Comparison of ENCODE assay signal across 12 cellular contexts in genomic region chr12:127231366-127231765, GRCh38.
DNase-seq lines count a peak whose midpoint lies in the region; ATAC-seq and TF ChIP-seq lines count a peak whose summit lies in the region.
"Had no signal": no experiment of that assay in that cellular context is flagged by ENCODE, and none has a peak within 500 bp of the region (broad histone marks: within the 10 kb centered on the region; RNA-seq: fewer than 3 reads in every experiment).

No MANE protein-coding gene starts in this region.

- H3K36me3 ChIP-seq in smooth muscle cell (ENCODE audit: low read depth) (no peaks in the 10 kb centered on the region), trophoblast cell (ENCODE audit: control insufficient read depth in 1 of 2, insufficient read depth in 2 of 2, low read length in 2 of 2) (no peaks in the 10 kb centered on the region)

- peak; percentile 5 for DNase-seq in HFFc6
- peak; percentile 10 for DNase-seq in fibroblast of peridontal ligament (ENCODE audit: extremely low read depth)
- DNase-seq in smooth muscle cell (lab: John Stamatoyannopoulos, UW; ENCODE audit: unreplicated experiment) = no peak
- DNase-seq in stimulated activated naive CD8-positive, alpha-beta T cell treated with anti-CD3 and anti-CD28 coated beads, Interleukin-15, Interleukin-2, amounts not matched to agents 100 U/mL and 50 U/mL, for 24 hours = no peak
- DNase-seq in trophoblast cell = no peak
- DNase-seq in NCI-H69 (lab: John Stamatoyannopoulos, UW) = no peak
- DNase-seq: CD8-positive, alpha-beta T cell; NCI-H146; NCI-H345; NCI-H748 treated with DMSO at 0.1 percent for 48 hours had no signal

- no peak overlapping the region for H3K14ac ChIP-seq in trophoblast cell (ENCODE audit: low read length)

- H3K9me3 Mint-ChIP-seq in HFFc6 = no peaks in the 10 kb centered on the region
- no peaks in the 10 kb centered on the region for H3K9me3 Mint-ChIP-seq in activated T-helper 17 cell treated with anti-CD3 and anti-CD28 coated beads, Interleukin-2, amount 50 U/mL, for 72 hours
- H3K9me3 Mint-ChIP-seq: CD8-positive, alpha-beta T cell had no signal

- ATAC-seq in activated T-helper 17 cell treated with anti-CD3 and anti-CD28 coated beads, Interleukin-2, amount 50 U/mL, for 72 hours (replicated peaks) = no peak
- ATAC-seq in stimulated activated naive CD8-positive, alpha-beta T cell treated with anti-CD3 and anti-CD28 coated beads, Interleukin-15, Interleukin-2, amounts not matched to agents 100 U/mL and 50 U/mL, for 24 hours = no peak
- ATAC-seq: CD8-positive, alpha-beta T cell; Panc1 had no signal

- H3K27ac ChIP-seq in smooth muscle cell (ENCODE audit: low read depth) (peak overlapping the region; percentile 66), trophoblast cell (ENCODE audit: low read depth, low read length) (no peak overlapping the region)

- H3K18ac ChIP-seq in trophoblast cell (ENCODE audit: low read length) = no peak overlapping the region

- no peak overlapping the region for H4K8ac ChIP-seq in trophoblast cell (ENCODE audit: low read depth, low read length)

- H3K27ac Mint-ChIP-seq in HFFc6 = peak overlapping the region; percentile 99
- H3K27ac Mint-ChIP-seq in activated T-helper 17 cell treated with anti-CD3 and anti-CD28 coated beads, Interleukin-2, amount 50 U/mL, for 72 hours = peak overlapping the region; percentile 65
- H3K27ac Mint-ChIP-seq: CD8-positive, alpha-beta T cell had no signal

- H2BK120ac ChIP-seq in trophoblast cell (ENCODE audit: insufficient read depth, low read length, poor library complexity) = no peak overlapping the region

- H4K91ac ChIP-seq in trophoblast cell (ENCODE audit: low read depth, low read length) = no peak overlapping the region

- H3K79me2 ChIP-seq in smooth muscle cell (ENCODE audit: low read depth) = no peaks in the 10 kb centered on the region
- H3K79me2 ChIP-seq in trophoblast cell (ENCODE audit: control insufficient read depth, insufficient read depth, low read length, poor library complexity) = no peaks in the 10 kb centered on the region

- H3K9ac ChIP-seq in smooth muscle cell (ENCODE audit: low read depth) (peak overlapping the region; percentile 41), trophoblast cell (ENCODE audit: low read length) (no peak overlapping the region)

- peaks cover 6% of the 10 kb centered on the region; the same call in 1 of the 2 replicates for H3K36me3 Mint-ChIP-seq in HFFc6 (ENCODE audit: low read depth)
- H3K36me3 Mint-ChIP-seq in activated T-helper 17 cell treated with anti-CD3 and anti-CD28 coated beads, Interleukin-2, amount 50 U/mL, for 72 hours (ENCODE audit: low read depth) = no peaks in the 10 kb centered on the region
- H3K36me3 Mint-ChIP-seq: CD8-positive, alpha-beta T cell had no signal

- H3K79me1 ChIP-seq in trophoblast cell (ENCODE audit: low read length) = no peaks in the 10 kb centered on the region

- no peaks in the 10 kb centered on the region for H3K27me3 ChIP-seq in smooth muscle cell (ENCODE audit: low read depth)
- H3K27me3 ChIP-seq in trophoblast cell (ENCODE audit: insufficient read depth, low read length) = no peaks in the 10 kb centered on the region

- H4K12ac ChIP-seq in trophoblast cell (ENCODE audit: low read depth, low read length) = no peak overlapping the region

- H3K23ac ChIP-seq in trophoblast cell (ENCODE audit: low read length) = no peak overlapping the region

- peaks cover 2% of the 10 kb centered on the region; the same call in 1 of the 2 replicates for H3K27me3 Mint-ChIP-seq in HFFc6 (ENCODE audit: insufficient read depth)
- peaks cover 9% of the 10 kb centered on the region for H3K27me3 Mint-ChIP-seq in activated T-helper 17 cell treated with anti-CD3 and anti-CD28 coated beads, Interleukin-2, amount 50 U/mL, for 72 hours

- H3K4me3 Mint-ChIP-seq in HFFc6 = peak overlapping the region; percentile 70; the same call in 1 of the 2 replicates
- no peak overlapping the region for H3K4me3 Mint-ChIP-seq in activated T-helper 17 cell treated with anti-CD3 and anti-CD28 coated beads, Interleukin-2, amount 50 U/mL, for 72 hours
- H3K4me3 Mint-ChIP-seq: CD8-positive, alpha-beta T cell had no signal

- H3K4ac ChIP-seq in trophoblast cell (ENCODE audit: low read depth, low read length) = no peak overlapping the region

- WGBS in smooth muscle cell (ENCODE audit: low lambda C conversion rate) = 85% methylated on average over 7 of the region's 7 CpGs
- WGBS in trophoblast cell (ENCODE audit: extremely low coverage, insufficient coverage, insufficient read length) = no CpG with 5 or more reads among the region's 7 CpGs

- H3K9me3 ChIP-seq in smooth muscle cell (replicated peaks; ENCODE audit: low read depth) (no peaks in the 10 kb centered on the region), trophoblast cell (ENCODE audit: insufficient read depth, low read depth, low read length) (peaks cover 3% of the 10 kb centered on the region)

- no peak overlapping the region for H2AK5ac ChIP-seq in trophoblast cell (ENCODE audit: low read length)

- no peak overlapping the region for H2BK5ac ChIP-seq in trophoblast cell (ENCODE audit: low read depth, low read length, poor library complexity)

- no peak for TF ChIP-seq CTCF in HFFc6 (IDR thresholded peaks at IDR 0.05)
- TF ChIP-seq CTCF in smooth muscle cell (IDR thresholded peaks at IDR 0.05; ENCODE audit: borderline replicate concordance, insufficient read depth, poor library complexity, severe bottlenecking) = no peak

- H3K4me3 ChIP-seq in smooth muscle cell (no peak overlapping the region), trophoblast cell (ENCODE audit: low read depth, low read length) (no peak overlapping the region)

- H3K4me1 ChIP-seq in smooth muscle cell (ENCODE audit: low read depth) (no peaks in the 10 kb centered on the region), trophoblast cell (ENCODE audit: control insufficient read depth in 1 of 2, insufficient read depth in 2 of 2, low read length in 2 of 2) (no peaks in the 10 kb centered on the region)

- H4K20me1 ChIP-seq in smooth muscle cell (ENCODE audit: low read depth) = no peaks in the 10 kb centered on the region

- H2AFZ ChIP-seq in smooth muscle cell (ENCODE audit: low read depth) (no peak overlapping the region), trophoblast cell (ENCODE audit: insufficient read depth, low read length, poor library complexity) (no peak overlapping the region)

- peaks cover 43% of the 10 kb centered on the region for H3K4me1 Mint-ChIP-seq in HFFc6 (ENCODE audit: low read depth)
- no peaks in the 10 kb centered on the region for H3K4me1 Mint-ChIP-seq in activated T-helper 17 cell treated with anti-CD3 and anti-CD28 coated beads, Interleukin-2, amount 50 U/mL, for 72 hours

- H3K4me2 ChIP-seq in smooth muscle cell (no peak overlapping the region), trophoblast cell (ENCODE audit: low read length) (no peak overlapping the region)

- H2BK12ac ChIP-seq in trophoblast cell (ENCODE audit: low read length) = no peak overlapping the region

- no peaks in the 10 kb centered on the region for H3F3A ChIP-seq in smooth muscle cell (ENCODE audit: low read depth)

Comparison
In these comparisons a context has a peak if more than half of its experiments do, and no peak if none do; other contexts are left out.
1. DNase-seq: peak in HFFc6 (single experiment) and fibroblast of peridontal ligament (single experiment); none in smooth muscle cell (single experiment), stimulated activated naive CD8-positive, alpha-beta T cell treated with anti-CD3 and anti-CD28 coated beads, Interleukin-15, Interleukin-2, amounts not matched to agents 100 U/mL and 50 U/mL, for 24 hours (single experiment), trophoblast cell (0 of 2) and NCI-H69 (single experiment).